In genomic region chr20:20736303-20736702, GRCh38 we compare ENCODE assay signal across 14 cellular contexts.
"Had no signal": no experiment of that assay in that cellular context is flagged by ENCODE, and none has a peak within 500 bp of the region (broad histone marks: within the 10 kb centered on the region; RNA-seq: fewer than 3 reads in every experiment).

No MANE protein-coding gene starts in this region.

- H2AFZ ChIP-seq: parathyroid adenoma had no signal

- H3K9ac ChIP-seq: parathyroid adenoma had no signal

- H3K36me3 ChIP-seq: thoracic aorta, upper lobe of right lung had no signal

- ATAC-seq: activated CD8-positive, alpha-beta memory T cell treated with anti-CD3 and anti-CD28 coated beads, Interleukin-2, amount 10 ng/mL, durations not matched to agents 7 days and 5 days; left lobe of liver; stimulated activated naive B cell treated with anti-CD40 and anti-IgM and Interleukin-4, amounts not matched to agents 10 μg/mL and 1 μg/mL and 100 μg/mL, for 72 hours; upper lobe of right lung had no signal

- H3K4me1 ChIP-seq: parathyroid adenoma had no signal

- H3K27ac ChIP-seq: parathyroid adenoma, thoracic aorta, upper lobe of right lung had no signal

- H3K9me3 ChIP-seq: thoracic aorta, upper lobe of right lung had no signal

- H3K27me3 ChIP-seq: upper lobe of right lung had no signal

- DNase-seq: activated B cell treated with CpG ODN at 0.5 μM for 24 hours; activated CD4-positive, alpha-beta memory T cell treated with anti-CD3 and anti-CD28 coated beads, Interleukin-2, amount 10 ng/mL, durations not matched to agents 7 days and 5 days; activated CD4-positive, alpha-beta T cell treated with anti-CD3 and anti-CD28 coated beads for 4 hours; activated CD8-positive, alpha-beta memory T cell treated with anti-CD3 and anti-CD28 coated beads, Interleukin-2, amount 10 ng/mL, durations not matched to agents 7 days and 5 days; effector CD4-positive, alpha-beta T cell; hypothalamus; kidney; natural killer cell; stimulated activated naive B cell treated with anti-CD40 and anti-IgM and Interleukin-4, amounts not matched to agents 10 μg/mL and 1 μg/mL and 100 μg/mL, for 72 hours; upper lobe of right lung had no signal

- H3K4me3 ChIP-seq: lung, thoracic aorta, upper lobe of right lung had no signal
